Comparison of ENCODE assay signal across 1 cellular context in the genomic region with DNA sequence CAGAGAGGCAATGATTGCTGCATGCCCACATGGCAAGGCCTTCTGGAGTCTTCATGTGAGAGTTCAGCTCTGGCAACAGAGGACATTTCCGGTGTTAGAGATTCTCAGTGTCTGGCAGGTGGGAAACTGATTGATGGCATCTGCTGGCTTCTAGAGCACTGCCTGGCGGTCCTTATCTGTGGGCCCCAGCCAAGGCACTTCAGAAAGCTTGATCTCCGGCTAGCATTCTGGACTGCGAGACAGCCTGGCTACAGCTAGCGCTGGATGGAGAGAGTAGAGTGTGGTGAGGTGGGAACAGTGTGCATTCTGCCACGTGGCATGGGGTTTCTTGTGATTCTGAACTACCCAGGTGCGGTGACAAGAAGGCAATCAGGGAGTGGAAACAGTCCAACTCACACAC.
TF ChIP-seq lines count a peak whose summit lies in the region.

No MANE protein-coding gene starts in this region.

TF ChIP-seq in K562, 482 proteins besides CTCF, POLR2A, EP300 and RAD21 (continued from another document and continues in another):
- TF ChIP-seq, protein P1, sequence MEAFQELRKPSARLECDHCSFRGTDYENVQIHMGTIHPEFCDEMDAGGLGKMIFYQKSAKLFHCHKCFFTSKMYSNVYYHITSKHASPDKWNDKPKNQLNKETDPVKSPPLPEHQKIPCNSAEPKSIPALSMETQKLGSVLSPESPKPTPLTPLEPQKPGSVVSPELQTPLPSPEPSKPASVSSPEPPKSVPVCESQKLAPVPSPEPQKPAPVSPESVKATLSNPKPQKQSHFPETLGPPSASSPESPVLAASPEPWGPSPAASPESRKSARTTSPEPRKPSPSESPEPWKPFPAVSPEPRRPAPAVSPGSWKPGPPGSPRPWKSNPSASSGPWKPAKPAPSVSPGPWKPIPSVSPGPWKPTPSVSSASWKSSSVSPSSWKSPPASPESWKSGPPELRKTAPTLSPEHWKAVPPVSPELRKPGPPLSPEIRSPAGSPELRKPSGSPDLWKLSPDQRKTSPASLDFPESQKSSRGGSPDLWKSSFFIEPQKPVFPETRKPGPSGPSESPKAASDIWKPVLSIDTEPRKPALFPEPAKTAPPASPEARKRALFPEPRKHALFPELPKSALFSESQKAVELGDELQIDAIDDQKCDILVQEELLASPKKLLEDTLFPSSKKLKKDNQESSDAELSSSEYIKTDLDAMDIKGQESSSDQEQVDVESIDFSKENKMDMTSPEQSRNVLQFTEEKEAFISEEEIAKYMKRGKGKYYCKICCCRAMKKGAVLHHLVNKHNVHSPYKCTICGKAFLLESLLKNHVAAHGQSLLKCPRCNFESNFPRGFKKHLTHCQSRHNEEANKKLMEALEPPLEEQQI (IDR thresholded peaks at IDR 0.05) = no peak
- TF ChIP-seq, protein P2, sequence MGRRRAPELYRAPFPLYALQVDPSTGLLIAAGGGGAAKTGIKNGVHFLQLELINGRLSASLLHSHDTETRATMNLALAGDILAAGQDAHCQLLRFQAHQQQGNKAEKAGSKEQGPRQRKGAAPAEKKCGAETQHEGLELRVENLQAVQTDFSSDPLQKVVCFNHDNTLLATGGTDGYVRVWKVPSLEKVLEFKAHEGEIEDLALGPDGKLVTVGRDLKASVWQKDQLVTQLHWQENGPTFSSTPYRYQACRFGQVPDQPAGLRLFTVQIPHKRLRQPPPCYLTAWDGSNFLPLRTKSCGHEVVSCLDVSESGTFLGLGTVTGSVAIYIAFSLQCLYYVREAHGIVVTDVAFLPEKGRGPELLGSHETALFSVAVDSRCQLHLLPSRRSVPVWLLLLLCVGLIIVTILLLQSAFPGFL (CRISPR knock-in tag; IDR thresholded peaks at IDR 0.05) = no peak
- TF ChIP-seq ZNF75A (CRISPR knock-in tag; IDR thresholded peaks at IDR 0.05) = no peak
- TF ChIP-seq TAF9B (IDR thresholded peaks at IDR 0.05; ENCODE audit: partially characterized antibody) = no peak
- TF ChIP-seq, protein P3, sequence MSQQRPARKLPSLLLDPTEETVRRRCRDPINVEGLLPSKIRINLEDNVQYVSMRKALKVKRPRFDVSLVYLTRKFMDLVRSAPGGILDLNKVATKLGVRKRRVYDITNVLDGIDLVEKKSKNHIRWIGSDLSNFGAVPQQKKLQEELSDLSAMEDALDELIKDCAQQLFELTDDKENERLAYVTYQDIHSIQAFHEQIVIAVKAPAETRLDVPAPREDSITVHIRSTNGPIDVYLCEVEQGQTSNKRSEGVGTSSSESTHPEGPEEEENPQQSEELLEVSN (IDR thresholded peaks at IDR 0.05; ENCODE audit: borderline replicate concordance in 1 of 2, extremely low read depth in 1 of 2, insufficient read depth in 1 of 2, insufficient read length in 1 of 2, low read depth in 1 of 2, low read length in 1 of 2, poor library complexity in 1 of 2, severe bottlenecking in 1 of 2) = peak; percentile 58 to 73
- 0 out of 2 replicates have a peak, but pooled peaks have one; percentile 35 for TF ChIP-seq TRIM28 (IDR thresholded peaks at IDR 0.05)
- TF ChIP-seq ELF2 (CRISPR knock-in tag; IDR thresholded peaks at IDR 0.05) = no peak
- no peak for TF ChIP-seq STAG1 (CRISPR knock-in tag; IDR thresholded peaks at IDR 0.05; ENCODE audit: borderline replicate concordance)
- no peak for TF ChIP-seq NR2F6 (CRISPR knock-in tag; IDR thresholded peaks at IDR 0.05)
- TF ChIP-seq EP400 (IDR thresholded peaks at IDR 0.05) = peak; percentile 49; the same call in 1 of the 2 replicates
- TF ChIP-seq PHF21A (IDR thresholded peaks at IDR 0.05; ENCODE audit: borderline replicate concordance, low read depth) = no peak
- no peak for TF ChIP-seq SAP30 (IDR thresholded peaks at IDR 0.05; ENCODE audit: borderline replicate concordance, insufficient read depth, low read depth, low read length, poor library complexity, severe bottlenecking)
- TF ChIP-seq ZNF717 (CRISPR knock-in tag; IDR thresholded peaks at IDR 0.05) = no peak
- TF ChIP-seq, protein P4, sequence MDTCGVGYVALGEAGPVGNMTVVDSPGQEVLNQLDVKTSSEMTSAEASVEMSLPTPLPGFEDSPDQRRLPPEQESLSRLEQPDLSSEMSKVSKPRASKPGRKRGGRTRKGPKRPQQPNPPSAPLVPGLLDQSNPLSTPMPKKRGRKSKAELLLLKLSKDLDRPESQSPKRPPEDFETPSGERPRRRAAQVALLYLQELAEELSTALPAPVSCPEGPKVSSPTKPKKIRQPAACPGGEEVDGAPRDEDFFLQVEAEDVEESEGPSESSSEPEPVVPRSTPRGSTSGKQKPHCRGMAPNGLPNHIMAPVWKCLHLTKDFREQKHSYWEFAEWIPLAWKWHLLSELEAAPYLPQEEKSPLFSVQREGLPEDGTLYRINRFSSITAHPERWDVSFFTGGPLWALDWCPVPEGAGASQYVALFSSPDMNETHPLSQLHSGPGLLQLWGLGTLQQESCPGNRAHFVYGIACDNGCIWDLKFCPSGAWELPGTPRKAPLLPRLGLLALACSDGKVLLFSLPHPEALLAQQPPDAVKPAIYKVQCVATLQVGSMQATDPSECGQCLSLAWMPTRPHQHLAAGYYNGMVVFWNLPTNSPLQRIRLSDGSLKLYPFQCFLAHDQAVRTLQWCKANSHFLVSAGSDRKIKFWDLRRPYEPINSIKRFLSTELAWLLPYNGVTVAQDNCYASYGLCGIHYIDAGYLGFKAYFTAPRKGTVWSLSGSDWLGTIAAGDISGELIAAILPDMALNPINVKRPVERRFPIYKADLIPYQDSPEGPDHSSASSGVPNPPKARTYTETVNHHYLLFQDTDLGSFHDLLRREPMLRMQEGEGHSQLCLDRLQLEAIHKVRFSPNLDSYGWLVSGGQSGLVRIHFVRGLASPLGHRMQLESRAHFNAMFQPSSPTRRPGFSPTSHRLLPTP (IDR thresholded peaks at IDR 0.05; ENCODE audit: borderline replicate concordance, extremely low read depth, insufficient read length) = no peak
- no peak for TF ChIP-seq ZNF354B (CRISPR knock-in tag; IDR thresholded peaks at IDR 0.05)
- no peak for TF ChIP-seq RFX7 (CRISPR knock-in tag; IDR thresholded peaks at IDR 0.05)
- peak; percentile 91 for TF ChIP-seq TEAD4 (IDR thresholded peaks at IDR 0.05; ENCODE audit: low read length)
- no peak for TF ChIP-seq TEAD4 (CRISPR knock-in tag; IDR thresholded peaks at IDR 0.05; ENCODE audit: borderline replicate concordance)
- TF ChIP-seq KLF1 (tag; IDR thresholded peaks at IDR 0.05) = no peak
- TF ChIP-seq MYNN (IDR thresholded peaks at IDR 0.05) = no peak
- TF ChIP-seq MYNN (CRISPR knock-in tag; IDR thresholded peaks at IDR 0.05) = no peak
- TF ChIP-seq, protein P5, sequence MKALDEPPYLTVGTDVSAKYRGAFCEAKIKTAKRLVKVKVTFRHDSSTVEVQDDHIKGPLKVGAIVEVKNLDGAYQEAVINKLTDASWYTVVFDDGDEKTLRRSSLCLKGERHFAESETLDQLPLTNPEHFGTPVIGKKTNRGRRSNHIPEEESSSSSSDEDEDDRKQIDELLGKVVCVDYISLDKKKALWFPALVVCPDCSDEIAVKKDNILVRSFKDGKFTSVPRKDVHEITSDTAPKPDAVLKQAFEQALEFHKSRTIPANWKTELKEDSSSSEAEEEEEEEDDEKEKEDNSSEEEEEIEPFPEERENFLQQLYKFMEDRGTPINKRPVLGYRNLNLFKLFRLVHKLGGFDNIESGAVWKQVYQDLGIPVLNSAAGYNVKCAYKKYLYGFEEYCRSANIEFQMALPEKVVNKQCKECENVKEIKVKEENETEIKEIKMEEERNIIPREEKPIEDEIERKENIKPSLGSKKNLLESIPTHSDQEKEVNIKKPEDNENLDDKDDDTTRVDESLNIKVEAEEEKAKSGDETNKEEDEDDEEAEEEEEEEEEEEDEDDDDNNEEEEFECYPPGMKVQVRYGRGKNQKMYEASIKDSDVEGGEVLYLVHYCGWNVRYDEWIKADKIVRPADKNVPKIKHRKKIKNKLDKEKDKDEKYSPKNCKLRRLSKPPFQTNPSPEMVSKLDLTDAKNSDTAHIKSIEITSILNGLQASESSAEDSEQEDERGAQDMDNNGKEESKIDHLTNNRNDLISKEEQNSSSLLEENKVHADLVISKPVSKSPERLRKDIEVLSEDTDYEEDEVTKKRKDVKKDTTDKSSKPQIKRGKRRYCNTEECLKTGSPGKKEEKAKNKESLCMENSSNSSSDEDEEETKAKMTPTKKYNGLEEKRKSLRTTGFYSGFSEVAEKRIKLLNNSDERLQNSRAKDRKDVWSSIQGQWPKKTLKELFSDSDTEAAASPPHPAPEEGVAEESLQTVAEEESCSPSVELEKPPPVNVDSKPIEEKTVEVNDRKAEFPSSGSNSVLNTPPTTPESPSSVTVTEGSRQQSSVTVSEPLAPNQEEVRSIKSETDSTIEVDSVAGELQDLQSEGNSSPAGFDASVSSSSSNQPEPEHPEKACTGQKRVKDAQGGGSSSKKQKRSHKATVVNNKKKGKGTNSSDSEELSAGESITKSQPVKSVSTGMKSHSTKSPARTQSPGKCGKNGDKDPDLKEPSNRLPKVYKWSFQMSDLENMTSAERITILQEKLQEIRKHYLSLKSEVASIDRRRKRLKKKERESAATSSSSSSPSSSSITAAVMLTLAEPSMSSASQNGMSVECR (CRISPR knock-in tag; IDR thresholded peaks at IDR 0.05) = no peak
- TF ChIP-seq PRMT5 (CRISPR knock-in tag; IDR thresholded peaks at IDR 0.05) = no peak
- peak; percentile 75 for TF ChIP-seq BCOR (IDR thresholded peaks at IDR 0.05)
- no peak for TF ChIP-seq ZNF507 (tag; conservative IDR thresholded peaks at IDR 0.05)
- TF ChIP-seq RHOXF2B (CRISPR knock-in tag; conservative IDR thresholded peaks at IDR 0.05) = no peak
- TF ChIP-seq, protein P6, sequence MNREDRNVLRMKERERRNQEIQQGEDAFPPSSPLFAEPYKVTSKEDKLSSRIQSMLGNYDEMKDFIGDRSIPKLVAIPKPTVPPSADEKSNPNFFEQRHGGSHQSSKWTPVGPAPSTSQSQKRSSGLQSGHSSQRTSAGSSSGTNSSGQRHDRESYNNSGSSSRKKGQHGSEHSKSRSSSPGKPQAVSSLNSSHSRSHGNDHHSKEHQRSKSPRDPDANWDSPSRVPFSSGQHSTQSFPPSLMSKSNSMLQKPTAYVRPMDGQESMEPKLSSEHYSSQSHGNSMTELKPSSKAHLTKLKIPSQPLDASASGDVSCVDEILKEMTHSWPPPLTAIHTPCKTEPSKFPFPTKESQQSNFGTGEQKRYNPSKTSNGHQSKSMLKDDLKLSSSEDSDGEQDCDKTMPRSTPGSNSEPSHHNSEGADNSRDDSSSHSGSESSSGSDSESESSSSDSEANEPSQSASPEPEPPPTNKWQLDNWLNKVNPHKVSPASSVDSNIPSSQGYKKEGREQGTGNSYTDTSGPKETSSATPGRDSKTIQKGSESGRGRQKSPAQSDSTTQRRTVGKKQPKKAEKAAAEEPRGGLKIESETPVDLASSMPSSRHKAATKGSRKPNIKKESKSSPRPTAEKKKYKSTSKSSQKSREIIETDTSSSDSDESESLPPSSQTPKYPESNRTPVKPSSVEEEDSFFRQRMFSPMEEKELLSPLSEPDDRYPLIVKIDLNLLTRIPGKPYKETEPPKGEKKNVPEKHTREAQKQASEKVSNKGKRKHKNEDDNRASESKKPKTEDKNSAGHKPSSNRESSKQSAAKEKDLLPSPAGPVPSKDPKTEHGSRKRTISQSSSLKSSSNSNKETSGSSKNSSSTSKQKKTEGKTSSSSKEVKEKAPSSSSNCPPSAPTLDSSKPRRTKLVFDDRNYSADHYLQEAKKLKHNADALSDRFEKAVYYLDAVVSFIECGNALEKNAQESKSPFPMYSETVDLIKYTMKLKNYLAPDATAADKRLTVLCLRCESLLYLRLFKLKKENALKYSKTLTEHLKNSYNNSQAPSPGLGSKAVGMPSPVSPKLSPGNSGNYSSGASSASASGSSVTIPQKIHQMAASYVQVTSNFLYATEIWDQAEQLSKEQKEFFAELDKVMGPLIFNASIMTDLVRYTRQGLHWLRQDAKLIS (CRISPR knock-in tag; IDR thresholded peaks at IDR 0.05) = no peak
- TF ChIP-seq, protein P7, sequence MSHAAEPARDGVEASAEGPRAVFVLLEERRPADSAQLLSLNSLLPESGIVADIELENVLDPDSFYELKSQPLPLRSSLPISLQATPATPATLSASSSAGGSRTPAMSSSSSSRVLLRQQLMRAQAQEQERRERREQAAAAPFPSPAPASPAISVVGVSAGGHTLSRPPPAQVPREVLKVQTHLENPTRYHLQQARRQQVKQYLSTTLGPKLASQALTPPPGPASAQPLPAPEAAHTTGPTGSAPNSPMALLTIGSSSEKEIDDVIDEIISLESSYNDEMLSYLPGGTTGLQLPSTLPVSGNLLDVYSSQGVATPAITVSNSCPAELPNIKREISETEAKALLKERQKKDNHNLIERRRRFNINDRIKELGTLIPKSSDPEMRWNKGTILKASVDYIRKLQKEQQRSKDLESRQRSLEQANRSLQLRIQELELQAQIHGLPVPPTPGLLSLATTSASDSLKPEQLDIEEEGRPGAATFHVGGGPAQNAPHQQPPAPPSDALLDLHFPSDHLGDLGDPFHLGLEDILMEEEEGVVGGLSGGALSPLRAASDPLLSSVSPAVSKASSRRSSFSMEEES (CRISPR knock-in tag; IDR thresholded peaks at IDR 0.05) = no peak
- no peak for TF ChIP-seq SRSF3 (IDR thresholded peaks at IDR 0.05; ENCODE audit: insufficient read depth, low read length)
- no peak for TF ChIP-seq TAF15 (IDR thresholded peaks at IDR 0.05; ENCODE audit: low read depth, low read length)
- TF ChIP-seq ILF3 (IDR thresholded peaks at IDR 0.05; ENCODE audit: borderline replicate concordance) = no peak
- TF ChIP-seq ZBTB8A (IDR thresholded peaks at IDR 0.05; ENCODE audit: partially characterized antibody) = no peak
- no peak for TF ChIP-seq NFYB (IDR thresholded peaks at IDR 0.05; ENCODE audit: extremely low read depth, insufficient read length)
- TF ChIP-seq, protein P8, sequence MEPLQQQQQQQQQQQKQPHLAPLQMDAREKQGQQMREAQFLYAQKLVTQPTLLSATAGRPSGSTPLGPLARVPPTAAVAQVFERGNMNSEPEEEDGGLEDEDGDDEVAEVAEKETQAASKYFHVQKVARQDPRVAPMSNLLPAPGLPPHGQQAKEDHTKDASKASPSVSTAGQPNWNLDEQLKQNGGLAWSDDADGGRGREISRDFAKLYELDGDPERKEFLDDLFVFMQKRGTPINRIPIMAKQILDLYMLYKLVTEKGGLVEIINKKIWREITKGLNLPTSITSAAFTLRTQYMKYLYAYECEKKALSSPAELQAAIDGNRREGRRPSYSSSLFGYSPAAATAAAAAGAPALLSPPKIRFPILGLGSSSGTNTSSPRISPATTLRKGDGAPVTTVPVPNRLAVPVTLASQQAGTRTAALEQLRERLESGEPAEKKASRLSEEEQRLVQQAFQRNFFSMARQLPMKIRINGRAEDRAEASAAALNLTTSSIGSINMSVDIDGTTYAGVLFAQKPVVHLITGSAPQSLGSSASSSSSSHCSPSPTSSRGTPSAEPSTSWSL (CRISPR knock-in tag; IDR thresholded peaks at IDR 0.05; ENCODE audit: borderline replicate concordance) = no peak
- TF ChIP-seq ZC3H4 (CRISPR knock-in tag; IDR thresholded peaks at IDR 0.05; ENCODE audit: borderline replicate concordance) = no peak
- TF ChIP-seq POLR3G (IDR thresholded peaks at IDR 0.05; ENCODE audit: extremely low read depth, insufficient read length, insufficient replicate concordance) = no peak
- no peak for TF ChIP-seq PTTG1 (tag; IDR thresholded peaks at IDR 0.05; ENCODE audit: low read depth)
- no peak for TF ChIP-seq MEF2D (tag; conservative IDR thresholded peaks at IDR 0.05; ENCODE audit: low read depth)
- no peak for TF ChIP-seq NR2C1 (IDR thresholded peaks at IDR 0.05)
- no peak for TF ChIP-seq NR2C1 (tag; IDR thresholded peaks at IDR 0.05)
- TF ChIP-seq, protein P9, sequence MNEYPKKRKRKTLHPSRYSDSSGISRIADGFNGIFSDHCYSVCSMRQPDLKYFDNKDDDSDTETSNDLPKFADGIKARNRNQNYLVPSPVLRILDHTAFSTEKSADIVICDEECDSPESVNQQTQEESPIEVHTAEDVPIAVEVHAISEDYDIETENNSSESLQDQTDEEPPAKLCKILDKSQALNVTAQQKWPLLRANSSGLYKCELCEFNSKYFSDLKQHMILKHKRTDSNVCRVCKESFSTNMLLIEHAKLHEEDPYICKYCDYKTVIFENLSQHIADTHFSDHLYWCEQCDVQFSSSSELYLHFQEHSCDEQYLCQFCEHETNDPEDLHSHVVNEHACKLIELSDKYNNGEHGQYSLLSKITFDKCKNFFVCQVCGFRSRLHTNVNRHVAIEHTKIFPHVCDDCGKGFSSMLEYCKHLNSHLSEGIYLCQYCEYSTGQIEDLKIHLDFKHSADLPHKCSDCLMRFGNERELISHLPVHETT (CRISPR knock-in tag; conservative IDR thresholded peaks at IDR 0.05 in 1 of 2, IDR thresholded peaks at IDR 0.05 in 1 of 2) = no peak
